12 cellular contexts compared by ENCODE assay signal in genomic region chr1:17507916-17508315, GRCh38. TPM values are rescaled to one million over a fixed set of nuclear protein-coding genes. Genes with fewer than 3 reads are reported as not detected.
DNase-seq lines count a peak whose midpoint lies in the region; ATAC-seq and TF ChIP-seq lines count a peak whose summit lies in the region.
"Had no signal": no experiment of that assay in that cellular context is flagged by ENCODE, and none has a peak within 500 bp of the region (broad histone marks: within the 10 kb centered on the region; RNA-seq: fewer than 3 reads in every experiment).

No MANE protein-coding gene starts in this region.

- POLR2A ChIA-PET in CD8-positive, alpha-beta memory T cell (lab: Charles Lee): no interaction called here

- TF ChIP-seq CTCF in GM12874 (IDR thresholded peaks at IDR 0.05; ENCODE audit: insufficient read depth, low read depth, low read length) (peak; percentile 19; the same call in 1 of the 2 replicates), RWPE2 (IDR thresholded peaks at IDR 0.05; ENCODE audit: poor library complexity, severe bottlenecking) (peak; percentile 14), fibroblast of pulmonary artery (IDR thresholded peaks at IDR 0.05; ENCODE audit: low read length, missing control alignments) (peak; percentile 33), retinal pigment epithelial cell (conservative IDR thresholded peaks at IDR 0.05; ENCODE audit: low read depth, low read length) (peak; percentile 36)

- H3K4me3 Mint-ChIP-seq in CD8-positive, alpha-beta memory T cell: no peak overlapping the region
- H3K4me3 Mint-ChIP-seq: activated naive CD8-positive, alpha-beta T cell treated with anti-CD3 and anti-CD28 coated beads, Interleukin-2, amount 50 U/mL, for 24 hours; dendritic cell treated with granulocyte-macrophage colony-stimulating factor and Interleukin-4, amounts not matched to agents 40 ng/mL and 50 ng/mL, for 4 days had no signal

- CTCF ChIA-PET in CD8-positive, alpha-beta memory T cell (lab: Charles Lee): no interaction called here

- peaks cover 0 to 3% of the 10 kb centered on the region in 2 donors for H3K27me3 Mint-ChIP-seq in CD8-positive, alpha-beta memory T cell

- no peak overlapping the region for H3K27ac ChIP-seq in RWPE2 (ENCODE audit: poor library complexity, severe bottlenecking)
- H3K27ac ChIP-seq in CD8-positive, alpha-beta memory T cell (ENCODE audit: low read depth, low read length): no peak overlapping the region
- H3K27ac ChIP-seq: gastrocnemius medialis had no signal

- DNase-seq in RWPE2 (ENCODE audit: low spot score) (no peak), fibroblast of pulmonary artery (ENCODE audit: low read depth) (no peak), retinal pigment epithelial cell (ENCODE audit: low read depth) (no peak), DMS79 (lab: John Stamatoyannopoulos, UW) (no peak)
- DNase-seq in CD8-positive, alpha-beta memory T cell: no peak
- DNase-seq: activated naive CD8-positive, alpha-beta T cell treated with anti-CD3 and anti-CD28 coated beads, Interleukin-2, amount 50 U/mL, for 24 hours; gastrocnemius medialis; NCI-H2081 treated with DMSO at 0.1 percent for 48 hours had no signal

- H3K9me3 Mint-ChIP-seq in CD8-positive, alpha-beta memory T cell: no peaks in the 10 kb centered on the region
- H3K9me3 Mint-ChIP-seq: activated naive CD8-positive, alpha-beta T cell treated with anti-CD3 and anti-CD28 coated beads, Interleukin-2, amount 50 U/mL, for 24 hours; dendritic cell treated with granulocyte-macrophage colony-stimulating factor and Interleukin-4, amounts not matched to agents 40 ng/mL and 50 ng/mL, for 4 days had no signal

- H3K36me3 Mint-ChIP-seq in CD8-positive, alpha-beta memory T cell: no peaks in the 10 kb centered on the region

- H3K4me1 Mint-ChIP-seq in CD8-positive, alpha-beta memory T cell: no peaks in the 10 kb centered on the region
- H3K4me1 Mint-ChIP-seq: activated naive CD8-positive, alpha-beta T cell treated with anti-CD3 and anti-CD28 coated beads, Interleukin-2, amount 50 U/mL, for 24 hours had no signal

- no peak overlapping the region for H3K27ac Mint-ChIP-seq in CD8-positive, alpha-beta memory T cell
- H3K27ac Mint-ChIP-seq: activated naive CD8-positive, alpha-beta T cell treated with anti-CD3 and anti-CD28 coated beads, Interleukin-2, amount 50 U/mL, for 24 hours; dendritic cell treated with granulocyte-macrophage colony-stimulating factor and Interleukin-4, amounts not matched to agents 40 ng/mL and 50 ng/mL, for 4 days had no signal

- peaks cover 2% of the 10 kb centered on the region for H3K9me3 ChIP-seq in RWPE2 (ENCODE audit: severe bottlenecking)
- H3K9me3 ChIP-seq in CD8-positive, alpha-beta memory T cell (ENCODE audit: low read length): no peaks in the 10 kb centered on the region
- H3K9me3 ChIP-seq: gastrocnemius medialis had no signal

- H3K36me3 ChIP-seq in RWPE2 (ENCODE audit: low read depth): no peaks in the 10 kb centered on the region
- no peaks in the 10 kb centered on the region for H3K36me3 ChIP-seq in CD8-positive, alpha-beta memory T cell (ENCODE audit: insufficient read depth, low read length)
- H3K36me3 ChIP-seq: gastrocnemius medialis had no signal

- no peaks in the 10 kb centered on the region for H3K27me3 ChIP-seq in RWPE2 (ENCODE audit: insufficient read depth, poor library complexity, severe bottlenecking)
- H3K27me3 ChIP-seq in CD8-positive, alpha-beta memory T cell (ENCODE audit: insufficient read depth, low read length, poor library complexity, severe bottlenecking): no peaks in the 10 kb centered on the region
- H3K27me3 ChIP-seq: gastrocnemius medialis had no signal

- H3K4me3 ChIP-seq in RWPE2 (ENCODE audit: severe bottlenecking) (no peak overlapping the region), fibroblast of pulmonary artery (replicated peaks; ENCODE audit: low read depth, low read length) (no peak overlapping the region), retinal pigment epithelial cell (ENCODE audit: low read length) (no peak overlapping the region)
- no peak overlapping the region for H3K4me3 ChIP-seq in CD8-positive, alpha-beta memory T cell (ENCODE audit: low read length)
- H3K4me3 ChIP-seq: gastrocnemius medialis had no signal

- H3K4me1 ChIP-seq in RWPE2 (ENCODE audit: insufficient read depth, poor library complexity, severe bottlenecking): no peaks in the 10 kb centered on the region
- H3K4me1 ChIP-seq in CD8-positive, alpha-beta memory T cell (ENCODE audit: insufficient read depth, low read length): no peaks in the 10 kb centered on the region

- ATAC-seq in RWPE2 (ENCODE audit: low read depth): peak; percentile 59; the same call in 2 of the 3 replicates
- no peak for ATAC-seq in GM18870 (IDR thresholded peaks at IDR 0.05; ENCODE audit: unreplicated experiment)
- ATAC-seq: activated naive CD8-positive, alpha-beta T cell treated with anti-CD3 and anti-CD28 coated beads, Interleukin-2, amount 50 U/mL, for 24 hours; gastrocnemius medialis; right cardiac atrium had no signal

RNA-seq across cellular contexts. Expression of gene ARHGEF10L, which starts 31.6 kb away (rescaled TPM):
- total RNA-seq in CD8-positive, alpha-beta memory T cell: under 1 TPM; 0.24 to 0.26 TPM
- polyA plus RNA-seq in CD8-positive, alpha-beta memory T cell: not detected
